ENCODE assay signal across 7 cellular contexts in the genomic region with DNA sequence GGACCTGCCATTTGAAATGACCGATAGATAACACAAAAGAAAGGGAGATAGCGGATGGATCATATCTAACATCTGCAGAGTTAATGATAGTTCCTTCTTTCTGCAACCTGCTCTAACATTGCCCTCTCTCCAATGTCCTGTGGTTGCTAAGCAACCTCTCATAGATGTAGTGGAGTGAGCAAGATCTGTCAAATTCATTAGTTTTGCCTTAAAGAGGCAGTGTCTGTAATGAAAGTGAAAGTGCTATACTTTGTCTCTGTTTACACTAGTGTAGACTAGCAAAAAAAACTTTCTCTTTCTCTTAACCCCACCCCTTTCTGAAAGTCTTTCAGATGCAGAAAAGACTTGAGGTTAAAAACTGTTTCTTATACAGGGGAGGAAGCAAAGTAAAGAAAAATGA.
DNase-seq lines count a peak whose midpoint lies in the region; ATAC-seq, FAIRE-seq and TF ChIP-seq lines count a peak whose summit lies in the region.

No MANE protein-coding gene starts in this region.

- peak overlapping the region; percentile 59 for H3K4me3 ChIP-seq in OCI-LY7 (ENCODE audit: low read depth, low read length, poor library complexity, severe bottlenecking)
- H3K4me3 ChIP-seq in fibroblast of the aortic adventitia (ENCODE audit: low read depth, low read length) = peak overlapping the region; percentile 29
- no peak overlapping the region for H3K4me3 ChIP-seq in small intestine (ENCODE audit: low read depth in 1 of 2, low read length in 2 of 2)

- H3K27ac ChIP-seq in OCI-LY7 (ENCODE audit: low read depth, low read length, poor library complexity, severe bottlenecking) (no peak overlapping the region), small intestine (ENCODE audit: low read depth in 1 of 2, low read length in 1 of 2) (no peak overlapping the region)

- ATAC-seq in GM19023 (IDR thresholded peaks at IDR 0.05; ENCODE audit: unreplicated experiment) (peak; percentile 88), HG02798 (IDR thresholded peaks at IDR 0.05; ENCODE audit: poor library complexity, unreplicated experiment) (peak; percentile 79)

- no peak for FAIRE-seq in small intestine (lab: Jason Lieb, UNC)
- no peak for FAIRE-seq in frontal cortex (lab: Jason Lieb, UNC)

- H3K79me2 ChIP-seq in OCI-LY7 (ENCODE audit: insufficient read depth, low read depth, low read length) = no peaks in the 10 kb centered on the region

- H3K27me3 ChIP-seq in small intestine (ENCODE audit: control insufficient read depth in 2 of 2, insufficient read depth in 2 of 2, low read length in 2 of 2) = no peaks in the 10 kb centered on the region

- TF ChIP-seq CTCF in OCI-LY7 (conservative IDR thresholded peaks at IDR 0.05; ENCODE audit: low read length) (no peak), fibroblast of the aortic adventitia (IDR thresholded peaks at IDR 0.05; ENCODE audit: insufficient read depth, low read length) (no peak)

- intact Hi-C loops in OCI-LY7 (cut with micrococcal nuclease; ENCODE audit: unreplicated experiment) = no loop called here

- BruUV-seq in OCI-LY7 (replicated peaks; lab: Mats Ljungman, UMichigan) = no TSS peak

- H4K20me1 ChIP-seq in OCI-LY7 (ENCODE audit: insufficient read depth, low read length) = no peaks in the 10 kb centered on the region

- H3K4me2 ChIP-seq in OCI-LY7 (ENCODE audit: low read length) = peak overlapping the region; percentile 57

- H3K4me1 ChIP-seq in OCI-LY7 (ENCODE audit: insufficient read depth, low read length, poor library complexity, severe bottlenecking) (no peaks in the 10 kb centered on the region), small intestine (ENCODE audit: control insufficient read depth in 2 of 2, insufficient read depth in 1 of 2, low read depth in 1 of 2, low read length in 1 of 2) (no peaks in the 10 kb centered on the region)

- H3K36me3 ChIP-seq in OCI-LY7 (ENCODE audit: insufficient read depth, low read length) (no peaks in the 10 kb centered on the region), small intestine (ENCODE audit: control insufficient read depth in 2 of 2, insufficient read depth in 2 of 2, low read length in 2 of 2) (no peaks in the 10 kb centered on the region)

- 16 to 48% (median 33%) methylated on average over 2 of the region's 2 CpGs for WGBS in small intestine, 3 donors

- H3K9me3 ChIP-seq in OCI-LY7 (ENCODE audit: low read length) = no peaks in the 10 kb centered on the region
- H3K9me3 ChIP-seq in small intestine (ENCODE audit: control insufficient read depth, low read depth) = no peaks in the 10 kb centered on the region

- DNase-seq in OCI-LY7 (ENCODE audit: low spot score) (peak; percentile 42), fibroblast of the aortic adventitia (ENCODE audit: low read depth) (peak; percentile 3), small intestine (peak; percentile 33), frontal cortex (ENCODE audit: low spot score in 2 of 2) (no peak), NCI-H1105 (lab: John Stamatoyannopoulos, UW) (no peak)

- H2AFZ ChIP-seq in OCI-LY7 (ENCODE audit: low read length) = peak overlapping the region; percentile 82

- CTCF ChIA-PET in OCI-LY7 (lab: Charles Lee; ENCODE audit: unreplicated experiment) = no interaction called here

- POLR2A ChIA-PET in OCI-LY7 (lab: Charles Lee) = no interaction called here

- no peaks in the 10 kb centered on the region for H3K9me2 ChIP-seq in OCI-LY7 (ENCODE audit: insufficient read depth, low read length)

Comparison
In these comparisons a context has a peak if more than half of its experiments do, and no peak if none do; other contexts are left out.
1. DNase-seq: peak in OCI-LY7 (single experiment), fibroblast of the aortic adventitia (single experiment) and small intestine (single experiment); none in frontal cortex (0 of 2) and NCI-H1105 (single experiment).
2. H3K4me3 ChIP-seq: peak in OCI-LY7 (single experiment) and fibroblast of the aortic adventitia (single experiment); none in small intestine (0 of 2).